ENCODE assay signal across 17 cellular contexts in the genomic region with DNA sequence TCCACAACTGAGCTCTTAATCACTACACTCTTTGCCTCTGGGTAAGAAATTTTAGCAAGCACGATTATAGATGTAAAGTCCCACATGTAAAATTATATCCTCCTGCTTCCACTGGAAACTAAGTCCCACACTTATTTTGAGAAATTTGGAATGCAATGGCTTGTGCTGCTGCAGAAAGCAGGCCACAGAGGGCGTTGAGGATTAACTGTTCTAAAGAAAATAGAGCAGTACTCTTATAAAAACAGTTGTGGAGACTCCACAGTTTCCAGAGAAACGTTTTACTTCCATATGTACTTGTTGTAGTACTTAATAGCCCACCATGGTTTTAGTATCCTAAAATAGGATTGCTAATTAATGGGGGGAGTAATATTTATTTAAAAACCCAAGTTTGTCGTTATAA. TPM values are rescaled to one million over a fixed set of nuclear protein-coding genes. Genes with fewer than 3 reads are reported as not detected.
DNase-seq lines count a peak whose midpoint lies in the region; ATAC-seq and TF ChIP-seq lines count a peak whose summit lies in the region.
"Had no signal": no experiment of that assay in that cellular context is flagged by ENCODE, and none has a peak within 500 bp of the region (broad histone marks: within the 10 kb centered on the region; RNA-seq: fewer than 3 reads in every experiment).

No MANE protein-coding gene starts in this region.

- H3K4me2 ChIP-seq in HCT116 (ENCODE audit: low read length) = no peak overlapping the region

- CTCF ChIA-PET in BJ (lab: Yijun Ruan, JAX) = no interaction called here
- CTCF ChIA-PET in HCT116 (lab: Charles Lee) = interaction anchor here (1.1 kb wide), 1 partner anchor 364 kb away, joined by 3 read pairs; no protein-coding TSS in a partner anchor

- H3K27ac Mint-ChIP-seq in brain (peak overlapping the region in 4 of 5 experiments; percentile 11 to 65 (median 40)), neural crest cell (ENCODE audit: unreplicated experiment) (no peak overlapping the region)

- no TSS peak for BruUV-seq in HCT116 (replicated peaks; lab: Mats Ljungman, UMichigan)

- peaks cover 28% of the 10 kb centered on the region for H3K79me2 ChIP-seq in HCT116 (ENCODE audit: insufficient read depth, low read length)

- intact Hi-C loops in HCT116 (cut with micrococcal nuclease) = no loop called here

- no peak overlapping the region for H3K9ac ChIP-seq in HCT116 (ENCODE audit: low read length)

- TF ChIP-seq RAD21 in HCT116 (IDR thresholded peaks at IDR 0.05; ENCODE audit: low read depth) = no peak

- H3K27ac ChIP-seq in HCT116 (ENCODE audit: low read depth, low read length) = no peak overlapping the region
- H3K27ac ChIP-seq: body of pancreas, lower lobe of right lung had no signal

- POLR2A ChIA-PET in BJ (lab: Charles Lee) (no interaction called here), HCT116 (lab: Charles Lee) (no interaction called here)

- H3K4me3 ChIP-seq in BJ (ENCODE audit: low read depth, low read length) (no peak overlapping the region), HCT116 (replicated peaks in 1 of 2; ENCODE audit: low read depth in 1 of 2, low read length in 2 of 2) (no peak overlapping the region)
- H3K4me3 ChIP-seq: body of pancreas, lower lobe of right lung, ovary had no signal

- H3K36me3 Mint-ChIP-seq in brain (peaks cover 6% of the 10 kb centered on the region), neural crest cell (ENCODE audit: low read depth) (no peaks in the 10 kb centered on the region)

- H2AFZ ChIP-seq in HCT116 (ENCODE audit: low read depth, low read length, poor library complexity, severe bottlenecking) = peak overlapping the region; percentile 13

- no peaks in the 10 kb centered on the region for H3K27me3 ChIP-seq in BJ (ENCODE audit: control insufficient read depth, insufficient read depth, low read length)
- H3K27me3 ChIP-seq in HCT116 (ENCODE audit: insufficient read depth, low read length) = no peaks in the 10 kb centered on the region
- H3K27me3 ChIP-seq: body of pancreas, ovary had no signal

- RAD21 ChIA-PET in HCT116 (lab: Charles Lee; ENCODE audit: low non-redundant PET in 1 of 2, low total read pairs in 2 of 2, uncharacterized antibody in 2 of 2, unreplicated experiment in 2 of 2) = no interaction called here

- H3K4me3 Mint-ChIP-seq in brain = peak overlapping the region; percentile 72 to 98 (median 85)
- H3K4me3 Mint-ChIP-seq in neural crest cell = peak overlapping the region; percentile 75

- DNase-seq in BJ (ENCODE audit: low read depth) = no peak
- no peak for DNase-seq in HCT116 (ENCODE audit: low read depth, low spot score)
- DNase-seq in neural crest cell (ENCODE audit: low read depth, low spot score) = no peak
- DNase-seq in AML-193 (lab: John Stamatoyannopoulos, UW) = no peak
- no peak for DNase-seq in NCI-H1417 treated with DMSO at 0.1 percent for 48 hours (lab: John Stamatoyannopoulos, UW)
- DNase-seq in activated effector memory CD4-positive, alpha-beta T cell treated with Interleukin-2 at 50 U/mL for 16 hours = no peak
- DNase-seq: activated CD4-positive, alpha-beta T cell treated with anti-CD3 and anti-CD28 coated beads for 48 hours; body of pancreas; effector CD8-positive, alpha-beta T cell; lower lobe of right lung; NCI-H2029 treated with DMSO at 0.1 percent for 48 hours; NCI-H526; stimulated activated CD4-positive, alpha-beta T cell treated with anti-CD3 and anti-CD28 coated beads, Interleukin-12 subunit alpha, Interleukin-12 subunit beta, amount 100 ng/mL, for 4 hours had no signal

- TF ChIP-seq POLR2A in HCT116 (IDR thresholded peaks at IDR 0.05; ENCODE audit: borderline replicate concordance, extremely low read depth, insufficient read depth, insufficient read length) = no peak

- H3K27me3 Mint-ChIP-seq in brain = peaks cover 11% of the 10 kb centered on the region
- H3K27me3 Mint-ChIP-seq in neural crest cell (ENCODE audit: low read depth) = no peaks in the 10 kb centered on the region

- no peaks in the 10 kb centered on the region for H3K9me3 ChIP-seq in HCT116 (ENCODE audit: control insufficient read depth in 1 of 2, insufficient read depth in 1 of 2, low read depth in 1 of 2, low read length in 2 of 2)
- H3K9me3 ChIP-seq: body of pancreas, lower lobe of right lung, ovary had no signal

- H3K4me1 Mint-ChIP-seq in brain = peaks cover 36% of the 10 kb centered on the region
- H3K4me1 Mint-ChIP-seq in neural crest cell = peaks cover 28% of the 10 kb centered on the region

- no peaks in the 10 kb centered on the region for H3K9me2 ChIP-seq in HCT116 (ENCODE audit: insufficient read depth)

- H3K36me3 ChIP-seq in BJ (ENCODE audit: control insufficient read depth, insufficient read depth, low read length) (no peaks in the 10 kb centered on the region), HCT116 (ENCODE audit: control insufficient read depth in 1 of 2, insufficient read depth in 2 of 2, low read length in 2 of 2) (peaks cover 0 to 3% of the 10 kb centered on the region in 2 experiments; a peak in 1 of 4 replicates)
- H3K36me3 ChIP-seq: ovary had no signal

- TF ChIP-seq CTCF in BJ (IDR thresholded peaks at IDR 0.05; ENCODE audit: insufficient read depth, low read depth, low read length) = 0 out of 2 replicates have a peak, but pooled peaks have one; percentile 3
- TF ChIP-seq CTCF in HCT116 (IDR thresholded peaks at IDR 0.05 in 2 of 3, conservative IDR thresholded peaks at IDR 0.05 in 1 of 3; ENCODE audit: borderline replicate concordance in 1 of 3, insufficient read depth in 1 of 3, low read depth in 2 of 3, low read length in 2 of 3) = no peak
- TF ChIP-seq CTCF in brain (conservative IDR thresholded peaks at IDR 0.05) = no peak
- TF ChIP-seq CTCF in neural crest cell (conservative IDR thresholded peaks at IDR 0.05) = no peak

- H3K4me1 ChIP-seq in HCT116 (ENCODE audit: control insufficient read depth in 1 of 2, insufficient read depth in 2 of 2, low read length in 2 of 2) = peaks cover 5 to 11% of the 10 kb centered on the region in 2 experiments; a peak in 3 of 4 replicates

- ATAC-seq in HCT116 = no peak
- no peak for ATAC-seq in GM19023 (IDR thresholded peaks at IDR 0.05; ENCODE audit: unreplicated experiment)
- ATAC-seq: body of pancreas, lower lobe of right lung had no signal

- H4K20me1 ChIP-seq in HCT116 (ENCODE audit: insufficient read depth) = no peaks in the 10 kb centered on the region

- H3K9me3 Mint-ChIP-seq in brain = no peaks in the 10 kb centered on the region
- no peaks in the 10 kb centered on the region for H3K9me3 Mint-ChIP-seq in neural crest cell

TF ChIP-seq in HCT116, 20 proteins besides CTCF, POLR2A, EP300 and RAD21 (continues in another document):
- TF ChIP-seq ZFX (IDR thresholded peaks at IDR 0.05) = no peak
- TF ChIP-seq, protein P1, sequence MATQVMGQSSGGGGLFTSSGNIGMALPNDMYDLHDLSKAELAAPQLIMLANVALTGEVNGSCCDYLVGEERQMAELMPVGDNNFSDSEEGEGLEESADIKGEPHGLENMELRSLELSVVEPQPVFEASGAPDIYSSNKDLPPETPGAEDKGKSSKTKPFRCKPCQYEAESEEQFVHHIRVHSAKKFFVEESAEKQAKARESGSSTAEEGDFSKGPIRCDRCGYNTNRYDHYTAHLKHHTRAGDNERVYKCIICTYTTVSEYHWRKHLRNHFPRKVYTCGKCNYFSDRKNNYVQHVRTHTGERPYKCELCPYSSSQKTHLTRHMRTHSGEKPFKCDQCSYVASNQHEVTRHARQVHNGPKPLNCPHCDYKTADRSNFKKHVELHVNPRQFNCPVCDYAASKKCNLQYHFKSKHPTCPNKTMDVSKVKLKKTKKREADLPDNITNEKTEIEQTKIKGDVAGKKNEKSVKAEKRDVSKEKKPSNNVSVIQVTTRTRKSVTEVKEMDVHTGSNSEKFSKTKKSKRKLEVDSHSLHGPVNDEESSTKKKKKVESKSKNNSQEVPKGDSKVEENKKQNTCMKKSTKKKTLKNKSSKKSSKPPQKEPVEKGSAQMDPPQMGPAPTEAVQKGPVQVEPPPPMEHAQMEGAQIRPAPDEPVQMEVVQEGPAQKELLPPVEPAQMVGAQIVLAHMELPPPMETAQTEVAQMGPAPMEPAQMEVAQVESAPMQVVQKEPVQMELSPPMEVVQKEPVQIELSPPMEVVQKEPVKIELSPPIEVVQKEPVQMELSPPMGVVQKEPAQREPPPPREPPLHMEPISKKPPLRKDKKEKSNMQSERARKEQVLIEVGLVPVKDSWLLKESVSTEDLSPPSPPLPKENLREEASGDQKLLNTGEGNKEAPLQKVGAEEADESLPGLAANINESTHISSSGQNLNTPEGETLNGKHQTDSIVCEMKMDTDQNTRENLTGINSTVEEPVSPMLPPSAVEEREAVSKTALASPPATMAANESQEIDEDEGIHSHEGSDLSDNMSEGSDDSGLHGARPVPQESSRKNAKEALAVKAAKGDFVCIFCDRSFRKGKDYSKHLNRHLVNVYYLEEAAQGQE (IDR thresholded peaks at IDR 0.05; ENCODE audit: low read depth) = no peak
- no peak for TF ChIP-seq TCF7L2 (IDR thresholded peaks at IDR 0.05; ENCODE audit: borderline replicate concordance, extremely low read depth, insufficient read depth, insufficient read length)
- TF ChIP-seq CBX3 (IDR thresholded peaks at IDR 0.05; ENCODE audit: low read depth) = no peak
- TF ChIP-seq CEBPB (IDR thresholded peaks at IDR 0.05; ENCODE audit: low read depth) = no peak
- no peak for TF ChIP-seq YY1 (IDR thresholded peaks at IDR 0.05; ENCODE audit: extremely low read depth, insufficient replicate concordance, low read depth, low read length)
- TF ChIP-seq EZH2 (IDR thresholded peaks at IDR 0.05) = no peak
- TF ChIP-seq SP1 (IDR thresholded peaks at IDR 0.05; ENCODE audit: low read depth) = no peak
- TF ChIP-seq SIN3A (IDR thresholded peaks at IDR 0.05; ENCODE audit: low read depth) = no peak
- no peak for TF ChIP-seq EGR1 (IDR thresholded peaks at IDR 0.05; ENCODE audit: low read depth)
- TF ChIP-seq EZH2phosphoT487 (IDR thresholded peaks at IDR 0.05; ENCODE audit: borderline replicate concordance) = no peak
- TF ChIP-seq POLR2AphosphoS5 (IDR thresholded peaks at IDR 0.05; ENCODE audit: low read depth, low read length) = no peak
- TF ChIP-seq, protein P2, sequence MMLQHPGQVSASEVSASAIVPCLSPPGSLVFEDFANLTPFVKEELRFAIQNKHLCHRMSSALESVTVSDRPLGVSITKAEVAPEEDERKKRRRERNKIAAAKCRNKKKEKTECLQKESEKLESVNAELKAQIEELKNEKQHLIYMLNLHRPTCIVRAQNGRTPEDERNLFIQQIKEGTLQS (IDR thresholded peaks at IDR 0.05) = no peak
- TF ChIP-seq JUND (IDR thresholded peaks at IDR 0.05) = no peak

RNA-seq across cellular contexts. Expression of a gene that starts 1.7 kb away (rescaled TPM):
- polyA plus RNA-seq in BJ (2011; rRNA removed) = 3.6 and 6.4 TPM in 2 replicates
- polyA minus RNA-seq in BJ (2011; rRNA and poly(A)+ RNA removed) = 6.4 and 6.6 TPM in 2 replicates
- 15.4 TPM for total RNA-seq in HCT116 (2021; ENCODE audit: unreplicated experiment)
- 4.0 and 4.8 TPM in 2 replicates for polyA plus RNA-seq in HCT116 (2012)
- 3.4 TPM for polyA plus RNA-seq in brain (ENCODE audit: insufficient read depth, low read depth, low replicate concordance)
- total RNA-seq in neural crest cell = 25.9 and 28.7 TPM in 2 replicates

RNA-seq across cellular contexts. Expression of a gene that starts 11.6 kb away (rescaled TPM):
- polyA plus RNA-seq in BJ (2011; rRNA removed) = not detected in 2 replicates
- not detected in 2 replicates for polyA minus RNA-seq in BJ (2011; rRNA and poly(A)+ RNA removed)
- total RNA-seq in HCT116 (2021; ENCODE audit: unreplicated experiment) = not detected
- polyA plus RNA-seq in HCT116 (2012) = not detected in 2 replicates
- not detected for polyA plus RNA-seq in brain (ENCODE audit: insufficient read depth, low read depth, low replicate concordance)
- not detected in 2 replicates for total RNA-seq in neural crest cell
- total RNA-seq: body of pancreas, MCF 10A, ovary had no signal
